In genomic region chr22:24983151-24983550, GRCh38 we compare ENCODE assay signal across 1 cellular context.
TF ChIP-seq lines count a peak whose summit lies in the region.

No MANE protein-coding gene starts in this region.

TF ChIP-seq in H1, 55 proteins besides CTCF, POLR2A, EP300 and RAD21:
- TF ChIP-seq TEAD4 (IDR thresholded peaks at IDR 0.05; ENCODE audit: low read depth, low read length): no peak
- no peak for TF ChIP-seq RNF2 (IDR thresholded peaks at IDR 0.05; ENCODE audit: borderline replicate concordance, low read depth, low read length, missing control alignments, poor library complexity, severe bottlenecking)
- no peak for TF ChIP-seq SRF (IDR thresholded peaks at IDR 0.05; ENCODE audit: low read depth, low read length)
